In the genomic region with DNA sequence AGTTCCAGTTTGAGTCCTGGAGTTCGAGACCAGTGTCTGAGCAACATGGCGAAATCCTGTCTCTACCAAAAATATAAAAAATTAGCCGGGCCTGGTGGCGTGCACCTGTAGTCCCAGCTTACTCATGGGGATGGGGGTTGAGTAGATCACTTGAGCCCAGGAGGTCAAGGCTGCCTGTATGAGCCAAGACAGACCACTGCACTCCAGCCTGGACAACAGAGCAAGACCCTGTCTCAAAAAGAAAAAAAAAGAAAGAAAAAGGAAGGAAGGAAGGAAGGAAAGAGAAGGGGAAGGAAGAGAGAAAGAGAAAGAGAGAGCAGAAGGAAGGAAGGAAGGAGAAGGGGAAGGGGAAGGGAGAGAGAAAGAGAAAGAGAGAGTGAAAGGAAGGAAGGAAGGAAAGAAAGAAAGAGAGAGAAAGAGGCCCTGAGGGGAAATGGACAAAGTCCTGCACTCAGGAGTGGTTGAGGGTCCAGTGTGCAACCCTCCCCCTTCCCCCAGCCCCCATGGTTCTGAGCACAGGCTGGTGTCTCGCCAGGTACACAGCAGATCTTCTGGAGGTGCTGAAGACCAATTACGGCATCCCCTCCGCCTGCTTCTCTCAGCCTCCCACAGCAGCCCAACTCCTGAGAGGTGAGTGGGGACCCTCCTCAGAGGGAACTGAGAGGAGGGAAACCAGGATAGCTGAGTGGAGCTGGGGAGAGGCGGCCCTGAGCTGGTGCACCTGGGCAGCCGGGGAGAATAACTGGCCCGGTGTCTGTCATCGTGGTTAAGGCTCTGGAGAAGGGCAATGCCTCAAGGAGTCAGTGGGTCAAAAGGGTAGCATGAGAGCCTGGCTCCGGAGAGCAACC, we compare ENCODE assay signal across 21 cellular contexts. TPM values are rescaled to one million over a fixed set of nuclear protein-coding genes. Genes with fewer than 3 reads are reported as not detected.
A peak's percentile ranks its signal among the peaks of the same experiment; 100 is the strongest.
DNase-seq lines count a peak whose midpoint lies in the region; ATAC-seq and TF ChIP-seq lines count a peak whose summit lies in the region.
"Had no signal": no experiment of that assay in that cellular context is flagged by ENCODE, and none has a peak within 500 bp of the region (broad histone marks: within the 10 kb centered on the region; RNA-seq: fewer than 3 reads in every experiment).

No MANE protein-coding gene starts in this region.

- H3K36me3 Mint-ChIP-seq in CD8-positive, alpha-beta memory T cell: no peaks in the 10 kb centered on the region
- H3K36me3 Mint-ChIP-seq in activated naive CD4-positive, alpha-beta T cell treated with anti-CD3 and anti-CD28 coated beads, Interleukin-2, amount 50 U/mL, for 72 hours: no peaks in the 10 kb centered on the region
- no peaks in the 10 kb centered on the region for H3K36me3 Mint-ChIP-seq in naive thymus-derived CD4-positive, alpha-beta T cell

- peak overlapping the region; percentile 78 to 93 (median 88) for H3K4me2 ChIP-seq in BLaER1 treated with 17β-estradiol and CSF1 and Interleukin-3, amounts not matched to agents 10 nM and 100 nM

- H3K4me1 Mint-ChIP-seq in CD8-positive, alpha-beta memory T cell: peaks cover 9 to 13% (median 12%) of the 10 kb centered on the region in 3 donors
- H3K4me1 Mint-ChIP-seq in naive thymus-derived CD4-positive, alpha-beta T cell: peaks cover 10 to 20% (median 15%) of the 10 kb centered on the region in 7 donors

- TF ChIP-seq CTCF in adrenal gland (IDR thresholded peaks at IDR 0.05): no peak

- H3K4me3 Mint-ChIP-seq in CD8-positive, alpha-beta memory T cell: peak overlapping the region in 5 of 7 donors; percentile 19 to 39 (median 28)
- H3K4me3 Mint-ChIP-seq in naive thymus-derived CD4-positive, alpha-beta T cell: peak overlapping the region in 5 of 10 donors; percentile 27 to 63 (median 39)

- peak overlapping the region in 1 of 8 donors; percentile 19 for H3K27ac Mint-ChIP-seq in CD8-positive, alpha-beta memory T cell
- H3K27ac Mint-ChIP-seq in activated naive CD4-positive, alpha-beta T cell treated with anti-CD3 and anti-CD28 coated beads, Interleukin-2, amount 50 U/mL, for 72 hours: peak overlapping the region; percentile 50 to 91
- H3K27ac Mint-ChIP-seq in naive thymus-derived CD4-positive, alpha-beta T cell: peak overlapping the region in 6 of 9 donors; percentile 47 to 87 (median 82)

- H3K36me3 ChIP-seq in BLaER1 treated with 17β-estradiol and CSF1 and Interleukin-3, amounts not matched to agents 10 nM and 100 nM: no peaks in the 10 kb centered on the region
- no peaks in the 10 kb centered on the region for H3K36me3 ChIP-seq in CD8-positive, alpha-beta memory T cell (ENCODE audit: insufficient read depth, low read length)
- H3K36me3 ChIP-seq in naive thymus-derived CD4-positive, alpha-beta T cell (ENCODE audit: control insufficient read depth in 2 of 3, insufficient read depth in 3 of 3, low read length in 3 of 3): no peaks in the 10 kb centered on the region
- H3K36me3 ChIP-seq in adrenal gland (replicated peaks in 1 of 2): no peaks in the 10 kb centered on the region
- H3K36me3 ChIP-seq: brain microvascular endothelial cell, pancreas, thyroid gland had no signal

- H3K27me3 Mint-ChIP-seq in CD8-positive, alpha-beta memory T cell: no peaks in the 10 kb centered on the region
- H3K27me3 Mint-ChIP-seq in naive thymus-derived CD4-positive, alpha-beta T cell: no peaks in the 10 kb centered on the region

- CTCF ChIA-PET in CD8-positive, alpha-beta memory T cell (lab: Charles Lee): no interaction called here
- CTCF ChIA-PET in naive thymus-derived CD4-positive, alpha-beta T cell (lab: Charles Lee): no interaction called here

- H4K20me1 ChIP-seq in BLaER1 treated with 17β-estradiol and CSF1 and Interleukin-3, amounts not matched to agents 10 nM and 100 nM: no peaks in the 10 kb centered on the region

- H3K9me3 Mint-ChIP-seq in CD8-positive, alpha-beta memory T cell: no peaks in the 10 kb centered on the region
- H3K9me3 Mint-ChIP-seq in activated naive CD4-positive, alpha-beta T cell treated with anti-CD3 and anti-CD28 coated beads, Interleukin-2, amount 50 U/mL, for 72 hours: no peaks in the 10 kb centered on the region
- peaks cover 0 to 2% (median 0%) of the 10 kb centered on the region in 11 donors for H3K9me3 Mint-ChIP-seq in naive thymus-derived CD4-positive, alpha-beta T cell

- H3K9me3 ChIP-seq in BLaER1 treated with 17β-estradiol and CSF1 and Interleukin-3, amounts not matched to agents 10 nM and 100 nM (replicated peaks in 1 of 11): no peaks in the 10 kb centered on the region
- no peaks in the 10 kb centered on the region for H3K9me3 ChIP-seq in CD8-positive, alpha-beta memory T cell (ENCODE audit: low read length)
- H3K9me3 ChIP-seq in naive thymus-derived CD4-positive, alpha-beta T cell (ENCODE audit: control insufficient read depth in 2 of 3, low read length in 3 of 3): no peaks in the 10 kb centered on the region
- H3K9me3 ChIP-seq in adrenal gland (replicated peaks in 1 of 3): no peaks in the 10 kb centered on the region
- H3K9me3 ChIP-seq: pancreas, thyroid gland had no signal

- peak in 1 of 5 donors; percentile 37 for DNase-seq in CD8-positive, alpha-beta memory T cell
- no peak for DNase-seq in activated naive CD4-positive, alpha-beta T cell treated with anti-CD3 and anti-CD28 coated beads, Interleukin-2, amount 50 U/mL, for 72 hours (ENCODE audit: low spot score in 2 of 2)
- DNase-seq in naive thymus-derived CD4-positive, alpha-beta T cell: no peak
- DNase-seq in NCI-H82 (lab: John Stamatoyannopoulos, UW) (no peak), adrenal gland (no peak)
- DNase-seq: activated gamma-delta T cell treated with Interleukin-2 at 50 U/mL for 16 hours; brain microvascular endothelial cell; DMS79; NCI-H1436; pancreas; RPMI8226; stimulated activated CD4-positive, alpha-beta T cell treated with anti-CD3 and anti-CD28 coated beads, Interleukin-4, amount 100 ng/mL, for 4 hours; stimulated activated CD8-positive, alpha-beta memory T cell treated with anti-CD3 and anti-CD28 coated beads, Interleukin-4, amount 100 ng/mL, for 48 hours had no signal

- H3K27ac ChIP-seq in BLaER1 treated with 17β-estradiol and CSF1 and Interleukin-3, amounts not matched to agents 10 nM and 100 nM: peak overlapping the region in 10 of 11 experiments; percentile 88 to 99 (median 96); a peak in 19 of 22 replicates
- no peak overlapping the region for H3K27ac ChIP-seq in CD8-positive, alpha-beta memory T cell (ENCODE audit: low read depth, low read length)
- no peak overlapping the region for H3K27ac ChIP-seq in naive thymus-derived CD4-positive, alpha-beta T cell (ENCODE audit: low read depth, low read length)
- peak overlapping the region in 1 of 5 donors; percentile 82 for H3K27ac ChIP-seq in adrenal gland
- H3K27ac ChIP-seq: brain microvascular endothelial cell, epithelial cell of prostate, pancreas, thyroid gland had no signal

- H3K4me1 ChIP-seq in BLaER1 treated with 17β-estradiol and CSF1 and Interleukin-3, amounts not matched to agents 10 nM and 100 nM: peaks cover 58 to 80% (median 71%) of the 10 kb centered on the region in 10 experiments
- peaks cover 16% of the 10 kb centered on the region for H3K4me1 ChIP-seq in CD8-positive, alpha-beta memory T cell (ENCODE audit: insufficient read depth, low read length)
- H3K4me1 ChIP-seq in naive thymus-derived CD4-positive, alpha-beta T cell (ENCODE audit: control insufficient read depth in 2 of 2, insufficient read depth in 2 of 2, low read length in 2 of 2): peaks cover 6 to 7% of the 10 kb centered on the region in 2 donors
- peaks cover 20 to 39% of the 10 kb centered on the region in 2 donors for H3K4me1 ChIP-seq in adrenal gland (replicated peaks in 1 of 2)

- H3K4me3 ChIP-seq in BLaER1 treated with 17β-estradiol and CSF1 and Interleukin-3, amounts not matched to agents 10 nM and 100 nM: peak overlapping the region in 2 of 10 experiments; percentile 8 to 52; a peak in 1 of 20 replicates
- H3K4me3 ChIP-seq in CD8-positive, alpha-beta memory T cell (ENCODE audit: low read length): no peak overlapping the region
- no peak overlapping the region for H3K4me3 ChIP-seq in naive thymus-derived CD4-positive, alpha-beta T cell (ENCODE audit: low read length)
- no peak overlapping the region for H3K4me3 ChIP-seq in adrenal gland

- POLR2A ChIA-PET in CD8-positive, alpha-beta memory T cell (lab: Charles Lee): no interaction called here
- POLR2A ChIA-PET in naive thymus-derived CD4-positive, alpha-beta T cell (lab: Charles Lee): interaction anchor here (0.6 kb wide), 2 partner anchors 304 to 377 kb away, joined by 3 read pairs; no protein-coding TSS in a partner anchor

- ATAC-seq in activated naive CD4-positive, alpha-beta T cell treated with anti-CD3 and anti-CD28 coated beads, Interleukin-2, amount 50 U/mL, for 72 hours: no peak
- no peak for ATAC-seq in naive thymus-derived CD4-positive, alpha-beta T cell
- no peak for ATAC-seq in HG03342 (IDR thresholded peaks at IDR 0.05; ENCODE audit: unreplicated experiment)

- no peaks in the 10 kb centered on the region for H3K27me3 ChIP-seq in BLaER1 treated with 17β-estradiol and CSF1 and Interleukin-3, amounts not matched to agents 10 nM and 100 nM
- H3K27me3 ChIP-seq in CD8-positive, alpha-beta memory T cell (ENCODE audit: insufficient read depth, low read length, poor library complexity, severe bottlenecking): no peaks in the 10 kb centered on the region
- no peaks in the 10 kb centered on the region for H3K27me3 ChIP-seq in naive thymus-derived CD4-positive, alpha-beta T cell (ENCODE audit: control insufficient read depth in 2 of 2, insufficient read depth in 2 of 2, low read length in 2 of 2)
- H3K27me3 ChIP-seq in adrenal gland: no peaks in the 10 kb centered on the region
- H3K27me3 ChIP-seq: brain microvascular endothelial cell, pancreas, thyroid gland had no signal

- 90 to 92% (median 91%) methylated on average over 7 to 12 of the region's 12 CpGs for WGBS in adrenal gland, 4 donors

- TF ChIP-seq POLR2A in adrenal gland (IDR thresholded peaks at IDR 0.05): no peak

- intact Hi-C loops in naive thymus-derived CD4-positive, alpha-beta T cell (cut with micrococcal nuclease): loop anchor here in 1 of 2 donors (5.0 kb wide), 1 partner anchor 100 kb away; the partner anchor contains the start of gene DYNLT2B
- intact Hi-C loops in adrenal gland (cut with DNase I): no loop called here

- peak overlapping the region in 9 of 11 experiments; percentile 74 to 89 (median 85); a peak in 13 of 22 replicates for H3K9ac ChIP-seq in BLaER1 treated with 17β-estradiol and CSF1 and Interleukin-3, amounts not matched to agents 10 nM and 100 nM

RNA-seq across cellular contexts. Expression of gene SLC51A, which starts 1.2 kb away (rescaled TPM):
- total RNA-seq in CD8-positive, alpha-beta memory T cell: not detected
- 1.1 TPM for polyA plus RNA-seq in CD8-positive, alpha-beta memory T cell
- total RNA-seq in activated naive CD4-positive, alpha-beta T cell treated with anti-CD3 and anti-CD28 coated beads, Interleukin-2, amount 50 U/mL, for 72 hours: not detected
- total RNA-seq in naive thymus-derived CD4-positive, alpha-beta T cell: not detected
- 1 to 10 TPM in 1 of 2 donors, under 1 TPM in 1; 0.39 to 1.4 TPM for polyA plus RNA-seq in naive thymus-derived CD4-positive, alpha-beta T cell
- total RNA-seq in adrenal gland: 10 to 100 TPM in 4 of 8 donors, 1 to 10 TPM in 4; 1.2 to 73.1 (median 10.4) TPM
- polyA plus RNA-seq in adrenal gland: 10 to 100 TPM in 2 of 3 donors, 1 to 10 TPM in 1; 3.7 to 45.5 (median 35.0) TPM
- total RNA-seq: activated CD8-positive, alpha-beta memory T cell treated with anti-CD3 and anti-CD28 coated beads for 36 hours; frontal cortex had no signal
- polyA plus RNA-seq: BJ had no signal

RNA-seq across cellular contexts. Expression of gene ZDHHC19, which starts 6.3 kb away (rescaled TPM):
- not detected for total RNA-seq in CD8-positive, alpha-beta memory T cell
- polyA plus RNA-seq in CD8-positive, alpha-beta memory T cell: not detected
- total RNA-seq in activated naive CD4-positive, alpha-beta T cell treated with anti-CD3 and anti-CD28 coated beads, Interleukin-2, amount 50 U/mL, for 72 hours: not detected
- under 1 TPM in 1 of 5 experiments, not detected in 4; 0.58 TPM for total RNA-seq in naive thymus-derived CD4-positive, alpha-beta T cell
- not detected for polyA plus RNA-seq in naive thymus-derived CD4-positive, alpha-beta T cell
- total RNA-seq in adrenal gland: 10 to 100 TPM in 3 of 8 donors, 1 to 10 TPM in 4, not detected in 1; 3.0 to 26.0 (median 5.0) TPM
- polyA plus RNA-seq in adrenal gland: 10 to 100 TPM in 1 of 3 donors, 1 to 10 TPM in 2; 5.9 to 59.2 (median 7.4) TPM
- total RNA-seq: activated CD8-positive, alpha-beta memory T cell treated with anti-CD3 and anti-CD28 coated beads for 36 hours; frontal cortex; skeletal muscle tissue; thyroid gland had no signal
- polyA plus RNA-seq: BJ, pancreas had no signal

Comparison
In these comparisons a context has a peak if more than half of its experiments do, and no peak if none do; other contexts are left out.
1. H3K27ac ChIP-seq: peak in BLaER1 treated with 17β-estradiol and CSF1 and Interleukin-3, amounts not matched to agents 10 nM and 100 nM (10 of 11); none in CD8-positive, alpha-beta memory T cell (single experiment) and naive thymus-derived CD4-positive, alpha-beta T cell (single experiment).